34 cellular contexts compared by ENCODE assay signal in the genomic region with DNA sequence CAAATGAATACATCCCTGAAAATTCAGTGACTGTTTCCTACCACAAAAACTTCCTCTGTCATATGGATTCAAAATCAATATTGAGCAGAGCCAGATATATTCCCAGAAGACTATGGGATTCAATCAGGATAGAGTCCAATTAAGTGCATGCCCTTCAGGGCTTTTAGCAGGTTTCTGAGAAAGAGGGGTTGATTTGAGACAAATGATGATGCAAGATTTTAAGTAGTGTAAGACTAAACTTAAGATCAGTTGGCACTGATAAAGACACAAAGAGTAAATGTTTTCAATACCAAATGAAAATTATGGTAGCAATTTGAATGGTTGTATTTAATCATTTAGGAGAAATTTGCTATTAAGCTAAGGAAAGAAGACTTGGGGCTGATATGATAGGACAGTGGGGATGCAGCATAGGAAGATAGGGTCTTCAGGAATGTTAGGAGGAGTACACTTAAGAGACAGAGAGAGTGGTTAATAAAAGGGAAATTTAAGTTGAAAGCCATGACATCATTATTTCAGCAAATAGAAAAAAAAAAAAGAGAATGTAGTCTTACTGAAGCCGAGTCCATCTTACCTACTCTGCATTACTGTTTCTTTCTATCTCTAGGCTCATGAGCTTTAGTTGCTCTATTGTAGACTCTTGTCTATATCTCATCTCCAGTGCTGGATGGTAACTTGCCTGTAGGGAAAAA. TPM values are rescaled to one million over a fixed set of nuclear protein-coding genes. Genes with fewer than 3 reads are reported as not detected.
"Had no signal": no experiment of that assay in that cellular context is flagged by ENCODE, and none has a peak within 500 bp of the region (broad histone marks: within the 10 kb centered on the region; RNA-seq: fewer than 3 reads in every experiment).

No MANE protein-coding gene starts in this region.

- H3K4me2 ChIP-seq: SK-N-SH had no signal

- DNase-seq: activated B cell treated with CpG ODN at 0.5 μM for 24 hours; activated CD4-positive, alpha-beta T cell treated with anti-CD3 and anti-CD28 coated beads for 48 hours; activated CD4-positive, alpha-beta T cell treated with anti-CD3 and anti-CD28 coated beads, Interleukin-2, amount 50 U/mL, for 4 hours; activated CD4-positive, CD25-positive, alpha-beta regulatory T cell treated with anti-CD3 and anti-CD28 coated beads, Interleukin-2, amount 50 U/mL, for 72 hours; activated CD8-positive, alpha-beta T cell treated with anti-CD3 and anti-CD28 coated beads for 36 hours; activated gamma-delta T cell; activated naive CD4-positive, alpha-beta T cell treated with Interleukin-2 at 50 U/mL for 16 hours; activated naive CD8-positive, alpha-beta T cell treated with anti-CD3 and anti-CD28 coated beads, Interleukin-2, amount 50 U/mL, for 24 hours; activated T-cell treated with anti-CD3 and anti-CD28 coated beads, Interleukin-2, amount 50 U/mL, for 1 hour; activated T-cell treated with anti-CD3 and anti-CD28 coated beads, Interleukin-2, amount 50 U/mL, for 72 hours; anterior cingulate cortex; brain microvascular endothelial cell; central memory CD4-positive, alpha-beta T cell; NCI-H1092 treated with DMSO at 0.1 percent for 48 hours; NCI-H1417; NCI-H146; NCI-H187; NCI-H2029 treated with DMSO at 0.1 percent for 48 hours; NCI-H2107; NCI-H226; NCI-H446 treated with DMSO at 0.1 percent for 48 hours; NCI-H524 treated with DMSO at 0.1 percent for 48 hours; PC-3; Peyer's patch; RPMI8226; SHP77 treated with DMSO at 0.1 percent for 48 hours; SK-N-SH had no signal

- FAIRE-seq: colon had no signal

- H3K9me3 Mint-ChIP-seq: activated B cell treated with CpG ODN at 0.5 μM for 24 hours; activated CD8-positive, alpha-beta T cell treated with anti-CD3 and anti-CD28 coated beads for 36 hours; activated naive CD8-positive, alpha-beta T cell treated with anti-CD3 and anti-CD28 coated beads, Interleukin-2, amount 50 U/mL, for 24 hours; activated T-helper 17 cell treated with anti-CD3 and anti-CD28 coated beads, Interleukin-2, amount 50 U/mL, for 72 hours; T-helper 1 cell treated with Interleukin-12 subunit alpha and Interleukin-12 subunit beta and Interleukin-4 antibody, amounts not matched to agents 30 μg/mL and 1 μg/mL, for 36 hours; T-helper 2 cell treated with Interferon-gamma antibody and Interleukin-4, amounts not matched to agents 5 μg/mL and 100 μg/mL, for 36 hours had no signal

- H3K36me3 Mint-ChIP-seq: activated naive CD8-positive, alpha-beta T cell had no signal

- H3K9me3 ChIP-seq: Peyer's patch, SJSA1, SK-N-SH had no signal

- H3K4me1 Mint-ChIP-seq: activated B cell treated with CpG ODN at 0.5 μM for 24 hours; activated naive CD8-positive, alpha-beta T cell treated with anti-CD3 and anti-CD28 coated beads, Interleukin-2, amount 50 U/mL, for 24 hours; activated T-helper 17 cell treated with anti-CD3 and anti-CD28 coated beads, Interleukin-2, amount 50 U/mL, for 72 hours had no signal

- H3K27ac Mint-ChIP-seq: activated B cell treated with CpG ODN at 0.5 μM for 24 hours; activated CD8-positive, alpha-beta T cell treated with anti-CD3 and anti-CD28 coated beads for 36 hours; activated naive CD8-positive, alpha-beta T cell; activated naive CD8-positive, alpha-beta T cell treated with anti-CD3 and anti-CD28 coated beads, Interleukin-2, amount 50 U/mL, for 24 hours; activated T-cell treated with anti-CD3 and anti-CD28 coated beads, Interleukin-2, amount 50 U/mL, for 72 hours; activated T-helper 17 cell treated with anti-CD3 and anti-CD28 coated beads, Interleukin-2, amount 50 U/mL, for 72 hours; T-helper 1 cell treated with Interleukin-12 subunit alpha and Interleukin-12 subunit beta and Interleukin-4 antibody, amounts not matched to agents 30 μg/mL and 1 μg/mL, for 36 hours; T-helper 2 cell treated with Interferon-gamma antibody and Interleukin-4, amounts not matched to agents 5 μg/mL and 100 μg/mL, for 36 hours had no signal

- ATAC-seq: activated CD8-positive, alpha-beta T cell treated with anti-CD3 and anti-CD28 coated beads for 36 hours; activated naive CD8-positive, alpha-beta T cell treated with anti-CD3 and anti-CD28 coated beads, Interleukin-2, amount 50 U/mL, for 24 hours; activated T-cell treated with anti-CD3 and anti-CD28 coated beads, Interleukin-2, amount 50 U/mL, for 72 hours; activated T-helper 17 cell treated with anti-CD3 and anti-CD28 coated beads, Interleukin-2, amount 50 U/mL, for 72 hours; PC-3 had no signal

- H3K27me3 Mint-ChIP-seq: activated B cell treated with CpG ODN at 0.5 μM for 24 hours; activated CD8-positive, alpha-beta T cell treated with anti-CD3 and anti-CD28 coated beads for 36 hours; activated naive CD8-positive, alpha-beta T cell; activated naive CD8-positive, alpha-beta T cell treated with anti-CD3 and anti-CD28 coated beads, Interleukin-2, amount 50 U/mL, for 24 hours; activated T-helper 17 cell treated with anti-CD3 and anti-CD28 coated beads, Interleukin-2, amount 50 U/mL, for 72 hours had no signal

- H3K27ac ChIP-seq: brain microvascular endothelial cell, Peyer's patch, SJSA1, VCaP had no signal

- H3K4me3 ChIP-seq: Peyer's patch, SJSA1 had no signal

- H3K4me3 Mint-ChIP-seq: activated B cell treated with CpG ODN at 0.5 μM for 24 hours; activated CD8-positive, alpha-beta T cell treated with anti-CD3 and anti-CD28 coated beads for 36 hours; activated naive CD8-positive, alpha-beta T cell; activated naive CD8-positive, alpha-beta T cell treated with anti-CD3 and anti-CD28 coated beads, Interleukin-2, amount 50 U/mL, for 24 hours; activated T-cell treated with anti-CD3 and anti-CD28 coated beads, Interleukin-2, amount 50 U/mL, for 72 hours; activated T-helper 17 cell treated with anti-CD3 and anti-CD28 coated beads, Interleukin-2, amount 50 U/mL, for 72 hours; T-helper 1 cell treated with Interleukin-12 subunit alpha and Interleukin-12 subunit beta and Interleukin-4 antibody, amounts not matched to agents 30 μg/mL and 1 μg/mL, for 36 hours; T-helper 2 cell treated with Interferon-gamma antibody and Interleukin-4, amounts not matched to agents 5 μg/mL and 100 μg/mL, for 36 hours had no signal

- H3K4me1 ChIP-seq: Peyer's patch, SJSA1 had no signal

RNA-seq across cellular contexts. Expression of a gene that starts 32.0 kb away (rescaled TPM):
- total RNA-seq: activated T-cell treated with anti-CD3 and anti-CD28 coated beads, Interleukin-2, amount 50 U/mL, for 72 hours; activated T-helper 17 cell treated with anti-CD3 and anti-CD28 coated beads, Interleukin-2, amount 50 U/mL, for 72 hours had no signal
- polyA plus RNA-seq: SK-N-SH had no signal
